ENCODE assay signal across 1 cellular context in the genomic region with DNA sequence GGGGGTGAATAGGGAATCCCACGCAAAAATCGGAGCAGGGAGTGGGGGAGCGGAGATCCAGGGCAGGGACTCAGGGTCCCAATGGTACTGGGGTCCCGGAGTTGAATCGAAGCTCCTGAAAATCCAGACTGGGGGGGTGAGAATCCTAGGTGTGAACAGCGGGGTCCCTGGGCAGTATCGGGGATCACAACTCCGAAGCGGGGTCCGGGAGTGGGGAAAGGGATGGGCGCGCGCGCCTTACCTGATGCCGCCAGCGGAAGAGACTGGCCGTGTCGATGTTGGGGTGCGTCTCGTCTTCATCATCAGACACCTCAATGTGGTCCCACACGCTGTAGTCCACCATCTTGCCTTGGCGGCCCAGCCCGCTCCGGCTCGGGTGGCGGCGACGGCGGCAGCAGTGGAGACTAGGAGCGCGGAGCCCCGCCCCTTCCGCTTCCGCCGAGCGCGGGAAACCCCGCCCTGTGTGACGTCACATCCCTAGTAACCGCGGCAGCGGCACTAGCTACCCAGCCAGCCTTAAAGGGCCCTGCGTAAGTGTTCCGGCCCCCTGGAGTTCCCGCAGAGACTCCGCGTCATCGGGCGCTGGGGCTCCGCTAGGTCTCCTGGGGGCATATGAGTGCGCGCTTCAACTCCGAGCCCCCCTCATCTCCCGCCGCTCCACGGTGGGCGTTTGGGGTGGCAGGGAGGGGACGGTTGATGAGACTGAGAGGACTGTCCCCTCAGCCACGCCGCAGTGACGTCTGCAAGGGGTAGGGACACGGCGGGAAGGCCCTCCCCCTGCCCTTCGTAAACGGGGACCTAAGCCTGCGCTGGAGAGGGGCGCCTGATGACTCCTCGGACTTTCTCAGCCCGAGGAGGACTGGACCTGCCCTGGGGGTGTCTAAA.
A peak's percentile ranks its signal among the peaks of the same experiment; 100 is the strongest.
TF ChIP-seq lines count a peak whose summit lies in the region.

Gene CDC37, minus strand, starts transcription at position 406 of the 885 bp plus-strand sequence. Its CDS starts 63 bp downstream, at position 343.

TF ChIP-seq in K562, 482 proteins besides CTCF, POLR2A, EP300 and RAD21 (continued from another document and continues in another):
- peak; percentile 27 for TF ChIP-seq CHD1 (IDR thresholded peaks at IDR 0.05; ENCODE audit: low read length)
- TF ChIP-seq ARHGAP35 (IDR thresholded peaks at IDR 0.05; ENCODE audit: partially characterized antibody): no peak
- TF ChIP-seq MED1 (CRISPR knock-in tag; IDR thresholded peaks at IDR 0.05; ENCODE audit: borderline replicate concordance): no peak
- TF ChIP-seq POLR2B (IDR thresholded peaks at IDR 0.05; ENCODE audit: low read depth, partially characterized antibody): peak; percentile 85
- peak; percentile 52 for TF ChIP-seq ZFX (CRISPR knock-in tag; IDR thresholded peaks at IDR 0.05)
- TF ChIP-seq MAZ (CRISPR knock-in tag; conservative IDR thresholded peaks at IDR 0.05 in 1 of 2, IDR thresholded peaks at IDR 0.05 in 1 of 2): peak; percentile 20 to 68
- TF ChIP-seq, protein P1, sequence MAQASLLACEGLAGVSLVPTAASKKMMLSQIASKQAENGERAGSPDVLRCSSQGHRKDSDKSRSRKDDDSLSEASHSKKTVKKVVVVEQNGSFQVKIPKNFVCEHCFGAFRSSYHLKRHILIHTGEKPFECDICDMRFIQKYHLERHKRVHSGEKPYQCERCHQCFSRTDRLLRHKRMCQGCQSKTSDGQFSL (CRISPR knock-in tag; IDR thresholded peaks at IDR 0.05): peak; percentile 10; the same call in 1 of the 2 replicates
- TF ChIP-seq, protein P1 (tag; IDR thresholded peaks at IDR 0.05): no peak
- TF ChIP-seq, protein P2, sequence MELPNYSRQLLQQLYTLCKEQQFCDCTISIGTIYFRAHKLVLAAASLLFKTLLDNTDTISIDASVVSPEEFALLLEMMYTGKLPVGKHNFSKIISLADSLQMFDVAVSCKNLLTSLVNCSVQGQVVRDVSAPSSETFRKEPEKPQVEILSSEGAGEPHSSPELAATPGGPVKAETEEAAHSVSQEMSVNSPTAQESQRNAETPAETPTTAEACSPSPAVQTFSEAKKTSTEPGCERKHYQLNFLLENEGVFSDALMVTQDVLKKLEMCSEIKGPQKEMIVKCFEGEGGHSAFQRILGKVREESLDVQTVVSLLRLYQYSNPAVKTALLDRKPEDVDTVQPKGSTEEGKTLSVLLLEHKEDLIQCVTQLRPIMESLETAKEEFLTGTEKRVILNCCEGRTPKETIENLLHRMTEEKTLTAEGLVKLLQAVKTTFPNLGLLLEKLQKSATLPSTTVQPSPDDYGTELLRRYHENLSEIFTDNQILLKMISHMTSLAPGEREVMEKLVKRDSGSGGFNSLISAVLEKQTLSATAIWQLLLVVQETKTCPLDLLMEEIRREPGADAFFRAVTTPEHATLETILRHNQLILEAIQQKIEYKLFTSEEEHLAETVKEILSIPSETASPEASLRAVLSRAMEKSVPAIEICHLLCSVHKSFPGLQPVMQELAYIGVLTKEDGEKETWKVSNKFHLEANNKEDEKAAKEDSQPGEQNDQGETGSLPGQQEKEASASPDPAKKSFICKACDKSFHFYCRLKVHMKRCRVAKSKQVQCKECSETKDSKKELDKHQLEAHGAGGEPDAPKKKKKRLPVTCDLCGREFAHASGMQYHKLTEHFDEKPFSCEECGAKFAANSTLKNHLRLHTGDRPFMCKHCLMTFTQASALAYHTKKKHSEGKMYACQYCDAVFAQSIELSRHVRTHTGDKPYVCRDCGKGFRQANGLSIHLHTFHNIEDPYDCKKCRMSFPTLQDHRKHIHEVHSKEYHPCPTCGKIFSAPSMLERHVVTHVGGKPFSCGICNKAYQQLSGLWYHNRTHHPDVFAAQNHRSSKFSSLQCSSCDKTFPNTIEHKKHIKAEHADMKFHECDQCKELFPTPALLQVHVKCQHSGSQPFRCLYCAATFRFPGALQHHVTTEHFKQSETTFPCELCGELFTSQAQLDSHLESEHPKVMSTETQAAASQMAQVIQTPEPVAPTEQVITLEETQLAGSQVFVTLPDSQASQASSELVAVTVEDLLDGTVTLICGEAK (IDR thresholded peaks at IDR 0.05): peak; percentile 95
- TF ChIP-seq, protein P2 (CRISPR knock-in tag; IDR thresholded peaks at IDR 0.05): no peak
- no peak for TF ChIP-seq RAD51 (IDR thresholded peaks at IDR 0.05; ENCODE audit: borderline replicate concordance, low read depth)
- TF ChIP-seq ATF7 (IDR thresholded peaks at IDR 0.05): peak; percentile 97
- TF ChIP-seq MNT (conservative IDR thresholded peaks at IDR 0.05): peak; percentile 91 to 97
- peak; percentile 51 to 92 (median 88) for TF ChIP-seq YY1 (IDR thresholded peaks at IDR 0.05; ENCODE audit: borderline replicate concordance in 1 of 3, control insufficient read depth in 1 of 3, extremely low read depth in 1 of 3, insufficient read depth in 3 of 3, insufficient read length in 1 of 3, insufficient replicate concordance in 2 of 3, low read depth in 1 of 3, low read length in 2 of 3)
- TF ChIP-seq, protein P3, sequence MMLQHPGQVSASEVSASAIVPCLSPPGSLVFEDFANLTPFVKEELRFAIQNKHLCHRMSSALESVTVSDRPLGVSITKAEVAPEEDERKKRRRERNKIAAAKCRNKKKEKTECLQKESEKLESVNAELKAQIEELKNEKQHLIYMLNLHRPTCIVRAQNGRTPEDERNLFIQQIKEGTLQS (IDR thresholded peaks at IDR 0.05): peak; percentile 90
- TF ChIP-seq, protein P3 (CRISPR knock-in tag; conservative IDR thresholded peaks at IDR 0.05): no peak; the same call in 1 of the 2 replicates
- TF ChIP-seq, protein P4, sequence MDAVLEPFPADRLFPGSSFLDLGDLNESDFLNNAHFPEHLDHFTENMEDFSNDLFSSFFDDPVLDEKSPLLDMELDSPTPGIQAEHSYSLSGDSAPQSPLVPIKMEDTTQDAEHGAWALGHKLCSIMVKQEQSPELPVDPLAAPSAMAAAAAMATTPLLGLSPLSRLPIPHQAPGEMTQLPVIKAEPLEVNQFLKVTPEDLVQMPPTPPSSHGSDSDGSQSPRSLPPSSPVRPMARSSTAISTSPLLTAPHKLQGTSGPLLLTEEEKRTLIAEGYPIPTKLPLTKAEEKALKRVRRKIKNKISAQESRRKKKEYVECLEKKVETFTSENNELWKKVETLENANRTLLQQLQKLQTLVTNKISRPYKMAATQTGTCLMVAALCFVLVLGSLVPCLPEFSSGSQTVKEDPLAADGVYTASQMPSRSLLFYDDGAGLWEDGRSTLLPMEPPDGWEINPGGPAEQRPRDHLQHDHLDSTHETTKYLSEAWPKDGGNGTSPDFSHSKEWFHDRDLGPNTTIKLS (IDR thresholded peaks at IDR 0.05; ENCODE audit: borderline replicate concordance, low read depth): 0 out of 2 replicates have a peak, but pooled peaks have one; percentile 31
- peak; percentile 31; the same call in 1 of the 2 replicates for TF ChIP-seq SPI1 (IDR thresholded peaks at IDR 0.05; ENCODE audit: borderline replicate concordance, low read depth, low read length)
- peak; percentile 90 for TF ChIP-seq TAF1 (IDR thresholded peaks at IDR 0.05; ENCODE audit: control insufficient read depth, extremely low read depth, insufficient read depth, low read length, severe bottlenecking)
- peak; percentile 97 for TF ChIP-seq GABPA (tag; conservative IDR thresholded peaks at IDR 0.05; ENCODE audit: low read depth)
- peak; percentile 49 for TF ChIP-seq C11orf30 (IDR thresholded peaks at IDR 0.05; ENCODE audit: low read depth)
- TF ChIP-seq, protein P5, sequence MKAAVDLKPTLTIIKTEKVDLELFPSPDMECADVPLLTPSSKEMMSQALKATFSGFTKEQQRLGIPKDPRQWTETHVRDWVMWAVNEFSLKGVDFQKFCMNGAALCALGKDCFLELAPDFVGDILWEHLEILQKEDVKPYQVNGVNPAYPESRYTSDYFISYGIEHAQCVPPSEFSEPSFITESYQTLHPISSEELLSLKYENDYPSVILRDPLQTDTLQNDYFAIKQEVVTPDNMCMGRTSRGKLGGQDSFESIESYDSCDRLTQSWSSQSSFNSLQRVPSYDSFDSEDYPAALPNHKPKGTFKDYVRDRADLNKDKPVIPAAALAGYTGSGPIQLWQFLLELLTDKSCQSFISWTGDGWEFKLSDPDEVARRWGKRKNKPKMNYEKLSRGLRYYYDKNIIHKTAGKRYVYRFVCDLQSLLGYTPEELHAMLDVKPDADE (conservative IDR thresholded peaks at IDR 0.05; ENCODE audit: control insufficient read depth, low read depth, low read length): peak; percentile 78
- no peak for TF ChIP-seq LCOR (CRISPR knock-in tag; IDR thresholded peaks at IDR 0.05)
- TF ChIP-seq CREB1 (IDR thresholded peaks at IDR 0.05): peak; percentile 87
- TF ChIP-seq CREB1 (CRISPR knock-in tag; IDR thresholded peaks at IDR 0.05): peak; percentile 96
- TF ChIP-seq FOSL1 (tag; conservative IDR thresholded peaks at IDR 0.05): peak; percentile 43; the same call in 1 of the 2 replicates
- no peak for TF ChIP-seq ZSCAN32 (CRISPR knock-in tag; IDR thresholded peaks at IDR 0.05)
- peak; percentile 28; the same call in 1 of the 2 replicates for TF ChIP-seq L3MBTL2 (IDR thresholded peaks at IDR 0.05)
- no peak for TF ChIP-seq ZNF717 (CRISPR knock-in tag; IDR thresholded peaks at IDR 0.05)
- TF ChIP-seq RBM22 (IDR thresholded peaks at IDR 0.05; ENCODE audit: low read depth, low read length, poor library complexity, severe bottlenecking): peak; percentile 91
- TF ChIP-seq, protein P6, sequence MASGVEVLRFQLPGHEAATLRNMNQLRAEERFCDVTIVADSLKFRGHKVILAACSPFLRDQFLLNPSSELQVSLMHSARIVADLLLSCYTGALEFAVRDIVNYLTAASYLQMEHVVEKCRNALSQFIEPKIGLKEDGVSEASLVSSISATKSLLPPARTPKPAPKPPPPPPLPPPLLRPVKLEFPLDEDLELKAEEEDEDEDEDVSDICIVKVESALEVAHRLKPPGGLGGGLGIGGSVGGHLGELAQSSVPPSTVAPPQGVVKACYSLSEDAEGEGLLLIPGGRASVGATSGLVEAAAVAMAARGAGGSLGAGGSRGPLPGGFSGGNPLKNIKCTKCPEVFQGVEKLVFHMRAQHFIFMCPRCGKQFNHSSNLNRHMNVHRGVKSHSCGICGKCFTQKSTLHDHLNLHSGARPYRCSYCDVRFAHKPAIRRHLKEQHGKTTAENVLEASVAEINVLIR (CRISPR knock-in tag; IDR thresholded peaks at IDR 0.05): peak; percentile 86
- TF ChIP-seq CXXC5 (CRISPR knock-in tag; IDR thresholded peaks at IDR 0.05): peak; percentile 66
- TF ChIP-seq GTF2E2 (tag; IDR thresholded peaks at IDR 0.05): peak; percentile 7; the same call in 1 of the 2 replicates
- TF ChIP-seq SRSF3 (IDR thresholded peaks at IDR 0.05; ENCODE audit: insufficient read depth, low read length): no peak
- no peak for TF ChIP-seq NR3C1 (CRISPR knock-in tag; IDR thresholded peaks at IDR 0.05)
- TF ChIP-seq CBX1 (IDR thresholded peaks at IDR 0.05; ENCODE audit: low read depth): no peak
- TF ChIP-seq TFAM (CRISPR knock-in tag; conservative IDR thresholded peaks at IDR 0.05): no peak
- TF ChIP-seq JUND (IDR thresholded peaks at IDR 0.05; ENCODE audit: borderline replicate concordance, low read depth, low read length): peak; percentile 78
- no peak; the same call in 2 of the 3 replicates for TF ChIP-seq JUND (tag; IDR thresholded peaks at IDR 0.05; ENCODE audit: borderline replicate concordance, low read depth, low read length)
- peak; percentile 97 for TF ChIP-seq RFX1 (IDR thresholded peaks at IDR 0.05)
- peak; percentile 40; the same call in 1 of the 2 replicates for TF ChIP-seq MTA3 (IDR thresholded peaks at IDR 0.05; ENCODE audit: borderline replicate concordance)
